ENCODE assay signal across 1 cellular context in genomic region chr6:68778356-68779020, GRCh38.
TF ChIP-seq lines count a peak whose summit lies in the region.

No MANE protein-coding gene starts in this region.

TF ChIP-seq in K562, 482 proteins besides CTCF, POLR2A, EP300 and RAD21 (continued from another document):
- TF ChIP-seq DEAF1 (CRISPR knock-in tag; IDR thresholded peaks at IDR 0.05) = peak; percentile 91
- no peak for TF ChIP-seq ZNF384 (IDR thresholded peaks at IDR 0.05; ENCODE audit: low read depth, low read length)
- peak; percentile 78 for TF ChIP-seq CC2D1A (IDR thresholded peaks at IDR 0.05)
- no peak for TF ChIP-seq PRDM10 (IDR thresholded peaks at IDR 0.05; ENCODE audit: partially characterized antibody)
- TF ChIP-seq SRSF1 (IDR thresholded peaks at IDR 0.05; ENCODE audit: low read depth, low read length) = no peak
- peak in 1 of 2 experiments; percentile 41 for TF ChIP-seq AFF1 (IDR thresholded peaks at IDR 0.05; ENCODE audit: low read depth in 1 of 2, partially characterized antibody in 2 of 2)
- TF ChIP-seq RAD51 (IDR thresholded peaks at IDR 0.05; ENCODE audit: borderline replicate concordance, low read depth) = no peak
- no peak for TF ChIP-seq ZBTB34 (CRISPR knock-in tag; IDR thresholded peaks at IDR 0.05)
- TF ChIP-seq JUNB (CRISPR knock-in tag; conservative IDR thresholded peaks at IDR 0.05) = no peak
- no peak for TF ChIP-seq KLF1 (tag; IDR thresholded peaks at IDR 0.05)
- TF ChIP-seq E2F1 (CRISPR knock-in tag; IDR thresholded peaks at IDR 0.05) = no peak
- TF ChIP-seq STAG1 (CRISPR knock-in tag; IDR thresholded peaks at IDR 0.05; ENCODE audit: borderline replicate concordance) = peak; percentile 85; the same call in 1 of the 2 replicates
- TF ChIP-seq ZNF217 (CRISPR knock-in tag; IDR thresholded peaks at IDR 0.05) = no peak
- TF ChIP-seq MYNN (IDR thresholded peaks at IDR 0.05) = no peak
- TF ChIP-seq MYNN (CRISPR knock-in tag; IDR thresholded peaks at IDR 0.05) = no peak
- no peak for TF ChIP-seq ZNF609 (CRISPR knock-in tag; IDR thresholded peaks at IDR 0.05; ENCODE audit: borderline replicate concordance)
